8 cellular contexts compared by ENCODE assay signal in genomic region chr21:33901421-33902288, GRCh38. TPM values are rescaled to one million over a fixed set of nuclear protein-coding genes. Genes with fewer than 3 reads are reported as not detected.
DNase-seq lines count a peak whose midpoint lies in the region; ATAC-seq and TF ChIP-seq lines count a peak whose summit lies in the region.

No MANE protein-coding gene starts in this region.

- peak overlapping the region; percentile 75 for H3K27ac Mint-ChIP-seq in activated naive CD4-positive, alpha-beta T cell treated with anti-CD3 and anti-CD28 coated beads, Interleukin-2, amount 10 ng/mL, durations not matched to agents 7 days and 5 days

- H3K4me3 ChIP-seq in thyroid gland (replicated peaks in 1 of 3), result no peak overlapping the region

- CTCF ChIA-PET in activated naive CD4-positive, alpha-beta T cell treated with anti-CD3 and anti-CD28 coated beads, Interleukin-2, amount 10 ng/mL, durations not matched to agents 7 days and 5 days (lab: Charles Lee), result interaction anchor here (1.4 to 1.5 kb wide), 2 partner anchors 22 kb away, joined by 4 to 6 read pairs; no protein-coding TSS in a partner anchor

- DNase-seq in activated naive CD4-positive, alpha-beta T cell treated with anti-CD3 and anti-CD28 coated beads, Interleukin-2, amount 10 ng/mL, durations not matched to agents 7 days and 5 days, result peak; percentile 31
- no peak for DNase-seq in activated naive CD4-positive, alpha-beta T cell treated with anti-CD3 and anti-CD28 coated beads, Interleukin-2, amount 50 U/mL, for 16 hours
- peak; percentile 49 for DNase-seq in NCI-H1694 treated with DMSO at 0.1 percent for 48 hours (lab: John Stamatoyannopoulos, UW)
- peak; percentile 89 for DNase-seq in amniotic epithelial cell (ENCODE audit: low read depth)
- peak; percentile 43 for DNase-seq in inferior parietal cortex (ENCODE audit: extremely low spot score)
- DNase-seq in thyroid gland, result peak; percentile 39 to 46

- peaks cover 50% of the 10 kb centered on the region for H3K36me3 Mint-ChIP-seq in activated naive CD4-positive, alpha-beta T cell treated with anti-CD3 and anti-CD28 coated beads, Interleukin-2, amount 10 ng/mL, durations not matched to agents 7 days and 5 days

- peaks cover 37 to 39% of the 10 kb centered on the region in 2 donors for H3K36me3 ChIP-seq in thyroid gland

- H3K9me3 ChIP-seq in thyroid gland, result no peaks in the 10 kb centered on the region

- no peaks in the 10 kb centered on the region for H3K27me3 Mint-ChIP-seq in activated naive CD4-positive, alpha-beta T cell treated with anti-CD3 and anti-CD28 coated beads, Interleukin-2, amount 10 ng/mL, durations not matched to agents 7 days and 5 days

- H3K9me3 Mint-ChIP-seq in activated naive CD4-positive, alpha-beta T cell treated with anti-CD3 and anti-CD28 coated beads, Interleukin-2, amount 10 ng/mL, durations not matched to agents 7 days and 5 days, result no peaks in the 10 kb centered on the region

- H3K27me3 ChIP-seq in thyroid gland, result no peaks in the 10 kb centered on the region

- intact Hi-C loops in thyroid gland (cut with DNase I), result no loop called here

- peaks cover 18% of the 10 kb centered on the region for H3K4me1 Mint-ChIP-seq in activated naive CD4-positive, alpha-beta T cell treated with anti-CD3 and anti-CD28 coated beads, Interleukin-2, amount 10 ng/mL, durations not matched to agents 7 days and 5 days

- no peak for TF ChIP-seq POLR2A in thyroid gland (IDR thresholded peaks at IDR 0.05)

- TF ChIP-seq CTCF in thyroid gland (IDR thresholded peaks at IDR 0.05), result peak in 4 of 6 experiments; percentile 33 to 54 (median 48)

- H3K4me3 Mint-ChIP-seq in activated naive CD4-positive, alpha-beta T cell treated with anti-CD3 and anti-CD28 coated beads, Interleukin-2, amount 10 ng/mL, durations not matched to agents 7 days and 5 days, result no peak overlapping the region

- H3K4me1 ChIP-seq in thyroid gland, result no peaks in the 10 kb centered on the region

- no peak for ATAC-seq in GM19328 (IDR thresholded peaks at IDR 0.05; ENCODE audit: unreplicated experiment)
- no peak for ATAC-seq in HG03025 (IDR thresholded peaks at IDR 0.05; ENCODE audit: low FRiP score, unreplicated experiment)

- no peak overlapping the region for H3K27ac ChIP-seq in thyroid gland

- WGBS in thyroid gland, 2 donors, result 70 to 73% methylated on average over 11 to 13 of the region's 13 CpGs

RNA-seq across cellular contexts. Expression of gene ATP5PO, which starts 13.9 kb away (rescaled TPM):
- 100 to 1,000 TPM; 201 to 300 (median 256) TPM for total RNA-seq in thyroid gland
